ENCODE assay signal across 22 cellular contexts in the genomic region with DNA sequence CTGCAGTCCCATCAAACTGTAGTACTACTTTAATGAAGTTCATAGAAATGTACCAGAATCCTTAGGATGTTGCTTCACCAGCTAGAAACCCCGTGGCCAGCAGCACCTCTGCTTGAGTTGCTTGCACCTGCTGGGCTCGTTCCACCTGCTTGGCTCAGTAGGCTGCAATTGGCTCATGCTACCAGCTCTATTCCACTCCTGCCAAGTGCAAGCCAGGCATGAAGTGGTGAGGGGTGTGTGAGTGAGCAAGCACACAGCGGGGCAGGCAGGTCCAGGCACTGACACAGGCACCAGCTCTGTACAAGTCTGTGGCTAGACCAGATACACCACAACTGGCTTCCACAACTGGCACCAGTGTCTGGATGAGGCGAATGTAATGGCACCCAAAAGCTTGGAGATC.
DNase-seq lines count a peak whose midpoint lies in the region; ATAC-seq and TF ChIP-seq lines count a peak whose summit lies in the region.
"Had no signal": no experiment of that assay in that cellular context is flagged by ENCODE, and none has a peak within 500 bp of the region (broad histone marks: within the 10 kb centered on the region; RNA-seq: fewer than 3 reads in every experiment).

No MANE protein-coding gene starts in this region.

- intact Hi-C loops in spleen (cut with DNase I; ENCODE audit: low total_unique reads) (no loop called here), esophagus muscularis mucosa (cut with DNase I) (no loop called here)
- intact Hi-C loops in CD4-positive, alpha-beta T cell (cut with DNase I, micrococcal nuclease), result no loop called here

- peaks cover 2 to 12% (median 7%) of the 10 kb centered on the region in 3 experiments; a peak in 4 of 7 replicates for H3K36me3 Mint-ChIP-seq in H9 (ENCODE audit: insufficient read depth in 1 of 3, low read depth in 3 of 3)
- no peaks in the 10 kb centered on the region for H3K36me3 Mint-ChIP-seq in CD4-positive, alpha-beta T cell (ENCODE audit: low read depth)
- H3K36me3 Mint-ChIP-seq: CD14-positive monocyte; CD4-positive, alpha-beta memory T cell had no signal

- no peaks in the 10 kb centered on the region for H3K4me1 Mint-ChIP-seq in H9
- no peaks in the 10 kb centered on the region for H3K4me1 Mint-ChIP-seq in CD4-positive, alpha-beta T cell (ENCODE audit: low read depth)
- H3K4me1 Mint-ChIP-seq: CD14-positive monocyte; CD4-positive, alpha-beta memory T cell had no signal

- ATAC-seq in CD4-positive, alpha-beta T cell (ENCODE audit: poor library complexity), result no peak
- ATAC-seq: A549 had no signal

- H3K9ac ChIP-seq in H9 (ENCODE audit: extremely low read depth, insufficient read length, low read length) (no peak overlapping the region), neuronal stem cell (ENCODE audit: low read depth, low read length, poor library complexity) (no peak overlapping the region)
- H3K9ac ChIP-seq: BLaER1 treated with 17β-estradiol and CSF1 and Interleukin-3, amounts not matched to agents 10 nM and 100 nM had no signal

- H3K27ac ChIP-seq in H9 (ENCODE audit: insufficient read length, low read depth, low read length) (no peak overlapping the region), neuronal stem cell (replicated peaks; ENCODE audit: low read length) (no peak overlapping the region), spleen (no peak overlapping the region), esophagus muscularis mucosa (replicated peaks in 1 of 4) (no peak overlapping the region)
- H3K27ac ChIP-seq in CD4-positive, alpha-beta T cell (ENCODE audit: low read depth, low read length), result no peak overlapping the region
- H3K27ac ChIP-seq: A549; BLaER1 treated with 17β-estradiol and CSF1 and Interleukin-3, amounts not matched to agents 10 nM and 100 nM had no signal

- H3K27me3 Mint-ChIP-seq in H9 (ENCODE audit: low read depth), result no peaks in the 10 kb centered on the region
- H3K27me3 Mint-ChIP-seq in CD4-positive, alpha-beta T cell, result no peaks in the 10 kb centered on the region
- H3K27me3 Mint-ChIP-seq: CD4-positive, alpha-beta memory T cell had no signal

- H2BK5ac ChIP-seq in H9 (ENCODE audit: insufficient read length, low read length), result no peak overlapping the region
- no peak overlapping the region for H2BK5ac ChIP-seq in neuronal stem cell (ENCODE audit: low read length)

- H3K4me3 ChIP-seq in neuronal stem cell (ENCODE audit: low read length in 2 of 2) (no peak overlapping the region), spleen (no peak overlapping the region), esophagus muscularis mucosa (no peak overlapping the region)
- H3K4me3 ChIP-seq: A549; BLaER1 treated with 17β-estradiol and CSF1 and Interleukin-3, amounts not matched to agents 10 nM and 100 nM had no signal

- H3K14ac ChIP-seq in H9 (ENCODE audit: insufficient read depth, low read length) (no peak overlapping the region; the same call in 1 of the 2 replicates), neuronal stem cell (ENCODE audit: low read length) (no peak overlapping the region)

- DNase-seq in NCI-H510A (lab: John Stamatoyannopoulos, UW), result peak; percentile 3
- DNase-seq in NCI-H510A treated with DMSO at 0.1 percent for 48 hours (lab: John Stamatoyannopoulos, UW), result no peak
- peak; percentile 18 for DNase-seq in H9
- DNase-seq in neuronal stem cell (ENCODE audit: low spot score), result no peak
- peak; percentile 39 for DNase-seq in spleen
- no peak for DNase-seq in NOMO-1 treated with dmso at 0.1 percent for 144 hours (lab: John Stamatoyannopoulos, UW; ENCODE audit: unreplicated experiment)
- no peak for DNase-seq in CD4-positive, alpha-beta T cell
- no peak for DNase-seq in esophagus muscularis mucosa (ENCODE audit: extremely low spot score)
- DNase-seq: 8988T; ACHN; AML-193; BE2C; Calu3; CD4-positive, alpha-beta memory T cell; COR-L47; DMS79 treated with DMSO at 0.1 percent for 48 hours; GF-D8; GOT3; HCEC 1CT had no signal

- no peak overlapping the region for H3T11ph ChIP-seq in H9 (ENCODE audit: low read length)

- H2BK120ac ChIP-seq in H9 (ENCODE audit: low read depth, low read length, poor library complexity, severe bottlenecking) (no peak overlapping the region), neuronal stem cell (ENCODE audit: low read depth, low read length) (no peak overlapping the region)

- H4K91ac ChIP-seq in H9 (ENCODE audit: insufficient read length, low read depth, low read length), result no peak overlapping the region
- no peak overlapping the region for H4K91ac ChIP-seq in neuronal stem cell (ENCODE audit: low read depth, low read length, poor library complexity)

- H3K18ac ChIP-seq in H9 (ENCODE audit: insufficient read length, low read depth, low read length) (no peak overlapping the region), neuronal stem cell (ENCODE audit: low read length) (no peak overlapping the region)

- H3K4me1 ChIP-seq in H9 (ENCODE audit: insufficient read depth, low read length) (no peaks in the 10 kb centered on the region), neuronal stem cell (ENCODE audit: control insufficient read depth in 2 of 2, insufficient read depth in 1 of 2, low read depth in 1 of 2, low read length in 2 of 2) (no peaks in the 10 kb centered on the region), spleen (no peaks in the 10 kb centered on the region), esophagus muscularis mucosa (no peaks in the 10 kb centered on the region)
- H3K4me1 ChIP-seq: A549, BE2C had no signal

- H3K9me3 Mint-ChIP-seq in H9, result peaks cover 10 to 13% of the 10 kb centered on the region in 2 experiments
- H3K9me3 Mint-ChIP-seq in CD4-positive, alpha-beta T cell, result peaks cover 2% of the 10 kb centered on the region

- TF ChIP-seq POLR2A in spleen (IDR thresholded peaks at IDR 0.05) (no peak), esophagus muscularis mucosa (IDR thresholded peaks at IDR 0.05; ENCODE audit: low read depth) (no peak)

- no peak overlapping the region for H3K23ac ChIP-seq in H9 (ENCODE audit: insufficient read length, low read depth, low read length)
- H3K23ac ChIP-seq in neuronal stem cell (ENCODE audit: low read depth, low read length, poor library complexity), result peak overlapping the region; percentile 22

- POLR2A ChIA-PET in CD4-positive, alpha-beta T cell (lab: Charles Lee), result no interaction called here

- H3K4me2 ChIP-seq in H9 (ENCODE audit: insufficient read depth, insufficient read length, low read length) (no peak overlapping the region), neuronal stem cell (ENCODE audit: insufficient read depth, low read length, poor library complexity, severe bottlenecking) (no peak overlapping the region)
- H3K4me2 ChIP-seq: A549 had no signal

- H3K36me3 ChIP-seq in neuronal stem cell (replicated peaks in 1 of 2; ENCODE audit: control insufficient read depth in 2 of 2, insufficient read depth in 2 of 2, low read length in 2 of 2) (no peaks in the 10 kb centered on the region), spleen (no peaks in the 10 kb centered on the region), esophagus muscularis mucosa (no peaks in the 10 kb centered on the region)
- H3K36me3 ChIP-seq: BE2C; BLaER1 treated with 17β-estradiol and CSF1 and Interleukin-3, amounts not matched to agents 10 nM and 100 nM had no signal

- H3K27me3 ChIP-seq in H9 (ENCODE audit: insufficient read depth, low read length), result no peaks in the 10 kb centered on the region
- H3K27me3 ChIP-seq in neuronal stem cell (ENCODE audit: control insufficient read depth in 3 of 3, insufficient read depth in 3 of 3, low read depth in 1 of 3, low read length in 3 of 3), result no peaks in the 10 kb centered on the region
- no peaks in the 10 kb centered on the region for H3K27me3 ChIP-seq in spleen (replicated peaks in 1 of 7)
- H3K27me3 ChIP-seq in CD4-positive, alpha-beta T cell (ENCODE audit: control insufficient read depth, insufficient read depth, low read length), result no peaks in the 10 kb centered on the region
- peaks cover 0 to 5% (median 0%) of the 10 kb centered on the region in 4 donors for H3K27me3 ChIP-seq in esophagus muscularis mucosa
- H3K27me3 ChIP-seq: BE2C; BLaER1 treated with 17β-estradiol and CSF1 and Interleukin-3, amounts not matched to agents 10 nM and 100 nM had no signal

- TF ChIP-seq EP300 in esophagus muscularis mucosa (IDR thresholded peaks at IDR 0.05), result no peak

- H2AFZ ChIP-seq in H9 (ENCODE audit: low read length) (no peak overlapping the region), neuronal stem cell (ENCODE audit: low read length) (no peak overlapping the region)

- no peaks in the 10 kb centered on the region for H3K23me2 ChIP-seq in H9 (ENCODE audit: insufficient read length, low read depth, low read length, poor library complexity, severe bottlenecking)

- H2AK5ac ChIP-seq in H9 (ENCODE audit: insufficient read length, low read length) (no peak overlapping the region), neuronal stem cell (ENCODE audit: low read depth, low read length) (no peak overlapping the region)

- CTCF ChIA-PET in CD4-positive, alpha-beta T cell (lab: Charles Lee), result interaction anchor here (0.9 kb wide), 1 partner anchor 20 kb away, joined by 5 read pairs; no protein-coding TSS in a partner anchor

- no peak for TF ChIP-seq CTCF in H9 (conservative IDR thresholded peaks at IDR 0.05)
- no peak for TF ChIP-seq CTCF in spleen (IDR thresholded peaks at IDR 0.05 in 8 of 11, conservative IDR thresholded peaks at IDR 0.05 in 3 of 11)
- TF ChIP-seq CTCF in CD4-positive, alpha-beta T cell (IDR thresholded peaks at IDR 0.05), result no peak
- no peak for TF ChIP-seq CTCF in esophagus muscularis mucosa (IDR thresholded peaks at IDR 0.05)

- H3K9me3 ChIP-seq in H9 (ENCODE audit: control insufficient read depth, low read depth, low read length) (no peaks in the 10 kb centered on the region), neuronal stem cell (replicated peaks in 1 of 2; ENCODE audit: control insufficient read depth in 2 of 2, insufficient read depth in 1 of 2, low read depth in 1 of 2, low read length in 2 of 2) (peaks cover 0 to 5% of the 10 kb centered on the region in 2 donors), spleen (peaks cover 0 to 25% (median 19%) of the 10 kb centered on the region in 8 donors), esophagus muscularis mucosa (peaks cover 0 to 2% (median 0%) of the 10 kb centered on the region in 4 donors)
- peaks cover 7% of the 10 kb centered on the region for H3K9me3 ChIP-seq in CD4-positive, alpha-beta T cell (ENCODE audit: control insufficient read depth, low read length)
- H3K9me3 ChIP-seq: A549, BE2C had no signal

- no peaks in the 10 kb centered on the region for H3K79me1 ChIP-seq in H9 (ENCODE audit: insufficient read depth, low read depth, low read length, poor library complexity, severe bottlenecking)
- no peaks in the 10 kb centered on the region for H3K79me1 ChIP-seq in neuronal stem cell (ENCODE audit: low read depth, low read length)

- H4K8ac ChIP-seq in H9 (replicated peaks; ENCODE audit: insufficient read length, low read depth, low read length) (no peak overlapping the region), neuronal stem cell (ENCODE audit: low read depth, low read length) (no peak overlapping the region)

- no peaks in the 10 kb centered on the region for H3K79me2 ChIP-seq in H9 (ENCODE audit: insufficient read depth, low read length)

- no peak overlapping the region for H3K4me3 Mint-ChIP-seq in H9
- H3K4me3 Mint-ChIP-seq in CD4-positive, alpha-beta T cell, result no peak overlapping the region
- H3K4me3 Mint-ChIP-seq: CD14-positive monocyte had no signal

- no peak overlapping the region for H2BK15ac ChIP-seq in H9 (ENCODE audit: low read depth, low read length)
- no peak overlapping the region for H2BK15ac ChIP-seq in neuronal stem cell (ENCODE audit: low read length)

- no peak overlapping the region for H2BK20ac ChIP-seq in H9 (ENCODE audit: low read depth, low read length, poor library complexity, severe bottlenecking)

- no CpG with 5 or more reads among the region's 4 CpGs for WGBS in H9 (ENCODE audit: extremely low coverage, insufficient read length, low lambda C conversion rate)
- WGBS in neuronal stem cell (ENCODE audit: extremely low coverage in 2 of 2, insufficient read length in 2 of 2, insufficient replicate concordance in 1 of 2), 2 donors, result no CpG with 5 or more reads among the region's 4 CpGs
- WGBS in spleen, 5 donors, result 70 to 82% (median 81%) methylated on average over 4 of the region's 4 CpGs
- 78% methylated on average over 4 of the region's 4 CpGs for WGBS in esophagus muscularis mucosa

- H4K20me1 ChIP-seq in H9 (ENCODE audit: control insufficient read depth, insufficient read depth, insufficient read length), result no peaks in the 10 kb centered on the region
- H4K20me1 ChIP-seq: BLaER1 treated with 17β-estradiol and CSF1 and Interleukin-3, amounts not matched to agents 10 nM and 100 nM had no signal

- H3K56ac ChIP-seq in H9 (ENCODE audit: insufficient read length, low read depth, low read length), result no peak overlapping the region

- no peak overlapping the region for H4K5ac ChIP-seq in H9 (ENCODE audit: insufficient read length, low read depth, low read length)

- no peak overlapping the region for H3K4ac ChIP-seq in H9 (ENCODE audit: low read depth, low read length)
- H3K4ac ChIP-seq in neuronal stem cell (ENCODE audit: low read length), result no peak overlapping the region

- no peak overlapping the region for H3K27ac Mint-ChIP-seq in H9
- no peak overlapping the region for H3K27ac Mint-ChIP-seq in CD4-positive, alpha-beta T cell
- H3K27ac Mint-ChIP-seq: CD14-positive monocyte; CD4-positive, alpha-beta memory T cell had no signal

- H2BK12ac ChIP-seq in H9 (ENCODE audit: insufficient read length, low read depth, low read length) (no peak overlapping the region), neuronal stem cell (ENCODE audit: low read length) (no peak overlapping the region)

Comparison
In these comparisons a context has a peak if more than half of its experiments do, and no peak if none do; other contexts are left out.
1. DNase-seq: peak in NCI-H510A (single experiment), H9 (single experiment) and spleen (single experiment); none in NCI-H510A treated with DMSO at 0.1 percent for 48 hours (single experiment), neuronal stem cell (single experiment), NOMO-1 treated with dmso at 0.1 percent for 144 hours (single experiment), CD4-positive, alpha-beta T cell (0 of 10) and esophagus muscularis mucosa (single experiment).